Comparison of ENCODE assay signal across 9 cellular contexts in genomic region chr7:85184599-85185354, GRCh38. TPM values are rescaled to one million over a fixed set of nuclear protein-coding genes. Genes with fewer than 3 reads are reported as not detected.
DNase-seq lines count a peak whose midpoint lies in the region; ATAC-seq and TF ChIP-seq lines count a peak whose summit lies in the region.
"Had no signal": no experiment of that assay in that cellular context is flagged by ENCODE, and none has a peak within 500 bp of the region (broad histone marks: within the 10 kb centered on the region; RNA-seq: fewer than 3 reads in every experiment).

No MANE protein-coding gene starts in this region.

- no peak for TF ChIP-seq EP300 in tibial nerve (IDR thresholded peaks at IDR 0.05)

- DNase-seq in DMS 273 (lab: John Stamatoyannopoulos, UW; ENCODE audit: unreplicated experiment) (peak; percentile 43), DMS 273 treated with DMSO at 0.1 percent for 48 hours (lab: John Stamatoyannopoulos, UW) (no peak), lower leg skin (ENCODE audit: low spot score in 2 of 2) (peak; percentile 21 to 89), tibial nerve (ENCODE audit: low spot score in 2 of 2) (no peak), OCI-M1 (lab: John Stamatoyannopoulos, UW) (no peak)
- DNase-seq in activated CD4-positive, alpha-beta T cell treated with anti-CD3 and anti-CD28 coated beads for 4 hours: no peak

- H3K36me3 ChIP-seq in tibial nerve: no peaks in the 10 kb centered on the region

- H3K27ac ChIP-seq in cingulate gyrus (ENCODE audit: low read depth, low read length) (peak overlapping the region; percentile 23), tibial nerve (peak overlapping the region in 3 of 4 donors; percentile 11 to 78 (median 76))
- H3K27ac ChIP-seq: 22Rv1 had no signal

- no peak for ATAC-seq in GM19351 (IDR thresholded peaks at IDR 0.05; ENCODE audit: unreplicated experiment)

- H3K9me3 ChIP-seq in tibial nerve: peaks cover 0 to 2% (median 0%) of the 10 kb centered on the region in 4 donors

- peaks cover 0 to 20% (median 2%) of the 10 kb centered on the region in 4 donors for H3K4me1 ChIP-seq in tibial nerve

- TF ChIP-seq POLR2A in lower leg skin (IDR thresholded peaks at IDR 0.05) (no peak), tibial nerve (IDR thresholded peaks at IDR 0.05) (no peak)

- 36 to 37% methylated on average over 18 of the region's 18 CpGs for WGBS in lower leg skin, 2 donors
- WGBS in tibial nerve, 2 donors: 33 to 45% methylated on average over 18 of the region's 18 CpGs

- H3K27me3 ChIP-seq in tibial nerve: no peaks in the 10 kb centered on the region

- no peak overlapping the region for H3K4me3 ChIP-seq in lower leg skin (ENCODE audit: low read depth, poor library complexity, severe bottlenecking)
- H3K4me3 ChIP-seq in tibial nerve: peak overlapping the region; percentile 40 to 69 (median 60)

- intact Hi-C loops in lower leg skin (cut with DNase I; ENCODE audit: low total_unique reads): no loop called here

- TF ChIP-seq CTCF in lower leg skin (IDR thresholded peaks at IDR 0.05) (no peak), tibial nerve (IDR thresholded peaks at IDR 0.05) (no peak)

RNA-seq across cellular contexts. Expression of gene SEMA3D, which starts 2.1 kb away (rescaled TPM):
- 1 to 10 TPM; 2.4 to 4.7 (median 2.7) TPM for total RNA-seq in lower leg skin
- 10 to 100 TPM in 2 of 4 donors, 1 to 10 TPM in 2; 4.8 to 12.7 (median 9.8) TPM for total RNA-seq in tibial nerve

Comparison
In these comparisons a context has a peak if more than half of its experiments do, and no peak if none do; other contexts are left out.
1. DNase-seq: peak in DMS 273 (single experiment) and lower leg skin (2 of 2); none in DMS 273 treated with DMSO at 0.1 percent for 48 hours (single experiment), tibial nerve (0 of 2), activated CD4-positive, alpha-beta T cell treated with anti-CD3 and anti-CD28 coated beads for 4 hours (0 of 2) and OCI-M1 (single experiment).